ENCODE assay signal across 8 cellular contexts in genomic region chr9:106878943-106879916, GRCh38. TPM values are rescaled to one million over a fixed set of nuclear protein-coding genes. Genes with fewer than 3 reads are reported as not detected.
DNase-seq lines count a peak whose midpoint lies in the region; ATAC-seq and TF ChIP-seq lines count a peak whose summit lies in the region.

No MANE protein-coding gene starts in this region.

- no peaks in the 10 kb centered on the region for H3K27me3 ChIP-seq in dorsolateral prefrontal cortex
- H3K27me3 ChIP-seq in lung (ENCODE audit: control insufficient read depth, insufficient read depth) = no peaks in the 10 kb centered on the region

- intact Hi-C loops in dorsolateral prefrontal cortex (cut with DNase I) = loop anchor here in 1 of 2 donors (1.0 kb wide), 1 partner anchor 101 kb away; no protein-coding TSS in a partner anchor

- DNase-seq in AG08395 (ENCODE audit: low spot score) (peak; percentile 81), NCI-H2081 treated with DMSO at 0.1 percent for 48 hours (lab: John Stamatoyannopoulos, UW) (peak; percentile 63), dorsolateral prefrontal cortex (peak in 9 of 10 donors; percentile 28 to 84 (median 66)), lung (ENCODE audit: low spot score) (peak; percentile 46), ureter (ENCODE audit: low spot score) (peak; percentile 70), DMS114 treated with DMSO at 0.1 percent for 48 hours (lab: John Stamatoyannopoulos, UW; ENCODE audit: unreplicated experiment) (no peak)
- no peak for DNase-seq in activated CD4-positive, alpha-beta T cell treated with anti-CD3 and anti-CD28 coated beads for 48 hours

- H3K4me1 ChIP-seq in lung (ENCODE audit: control insufficient read depth in 2 of 2, insufficient read depth in 2 of 2, low read length in 2 of 2) = peaks cover 21 to 54% of the 10 kb centered on the region in 2 donors

- TF ChIP-seq CTCF in dorsolateral prefrontal cortex (IDR thresholded peaks at IDR 0.05 in 54 of 56, conservative IDR thresholded peaks at IDR 0.05 in 2 of 56; ENCODE audit: low read depth in 1 of 56, partially characterized antibody in 56 of 56) (peak in 1 of 56 donors; percentile 10), lung (IDR thresholded peaks at IDR 0.05; ENCODE audit: control extremely low read depth, extremely low read depth) (no peak)

- H3K4me3 ChIP-seq in dorsolateral prefrontal cortex (peak overlapping the region in 22 of 59 donors; percentile 4 to 47 (median 22)), lung (no peak overlapping the region)

- no peak for ATAC-seq in lung (ENCODE audit: insufficient read depth, low FRiP score)
- ATAC-seq in GM18867 (IDR thresholded peaks at IDR 0.05; ENCODE audit: unreplicated experiment) = no peak

- no peaks in the 10 kb centered on the region for H3K36me3 ChIP-seq in lung (ENCODE audit: control insufficient read depth in 2 of 2, insufficient read depth in 2 of 2, low read length in 2 of 2)

- H3K9me3 ChIP-seq in lung (ENCODE audit: control insufficient read depth in 2 of 2, insufficient read depth in 1 of 2, low read length in 1 of 2) = no peaks in the 10 kb centered on the region

- 42 to 54% methylated on average over 7 of the region's 7 CpGs for WGBS in lung, 2 donors

- H3K27ac ChIP-seq in dorsolateral prefrontal cortex = peak overlapping the region; percentile 59 to 95 (median 86)
- H3K27ac ChIP-seq in lung (ENCODE audit: low read depth in 1 of 2, low read length in 1 of 2) = peak overlapping the region; percentile 64 to 79

RNA-seq across cellular contexts. Expression of gene ZNF462, which starts 16.3 kb away (rescaled TPM):
- total RNA-seq in dorsolateral prefrontal cortex = 10 to 100 TPM; 28.3 to 76.5 (median 48.5) TPM
- 10 to 100 TPM; 36.5 to 37.7 TPM for total RNA-seq in lung
- 1 to 10 TPM; 2.0 to 2.5 TPM for polyA plus RNA-seq in lung
- total RNA-seq in ureter = 74.8 TPM

Comparison
In these comparisons a context has a peak if more than half of its experiments do, and no peak if none do; other contexts are left out.
1. DNase-seq: peak in AG08395 (single experiment), NCI-H2081 treated with DMSO at 0.1 percent for 48 hours (single experiment), dorsolateral prefrontal cortex (9 of 10), lung (single experiment) and ureter (single experiment); none in DMS114 treated with DMSO at 0.1 percent for 48 hours (single experiment) and activated CD4-positive, alpha-beta T cell treated with anti-CD3 and anti-CD28 coated beads for 48 hours (single experiment).